Comparison of ENCODE assay signal across 18 cellular contexts in the genomic region with DNA sequence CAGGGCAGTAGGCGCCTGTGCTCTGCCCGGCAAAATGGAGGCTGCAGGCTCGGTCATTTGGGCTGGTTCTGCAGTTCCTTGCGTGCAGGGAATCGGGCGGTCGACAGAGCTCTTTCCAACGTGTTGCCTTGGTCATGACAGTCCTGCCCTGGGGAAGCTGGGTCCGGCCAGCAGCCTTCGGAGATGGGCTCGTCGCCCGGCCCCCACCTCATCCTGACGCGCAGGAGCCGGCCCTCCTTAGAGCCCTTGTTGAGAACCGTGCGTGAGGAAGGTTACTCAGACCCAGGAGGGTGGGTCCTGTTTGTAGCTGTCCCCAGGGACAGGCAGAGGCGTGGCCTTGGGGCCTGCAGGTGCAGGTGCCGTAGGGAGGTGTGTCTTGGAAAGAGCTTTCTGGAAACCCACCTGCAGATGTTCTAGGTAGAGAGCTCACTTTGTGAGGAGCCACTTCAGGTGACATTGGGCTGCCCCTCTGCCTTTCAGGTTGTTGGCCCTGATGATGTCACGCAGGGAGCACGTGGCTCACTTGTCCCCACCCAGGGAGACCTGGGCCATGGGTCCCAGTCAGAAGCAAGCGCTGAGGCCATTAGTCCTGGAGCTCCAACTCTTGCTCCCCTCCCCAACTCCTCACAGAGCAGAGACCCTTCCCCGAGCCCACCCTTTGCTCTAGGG. TPM values are rescaled to one million over a fixed set of nuclear protein-coding genes. Genes with fewer than 3 reads are reported as not detected.
DNase-seq lines count a peak whose midpoint lies in the region; ATAC-seq and TF ChIP-seq lines count a peak whose summit lies in the region.
"Had no signal": no experiment of that assay in that cellular context is flagged by ENCODE, and none has a peak within 500 bp of the region (broad histone marks: within the 10 kb centered on the region; RNA-seq: fewer than 3 reads in every experiment).

No MANE protein-coding gene starts in this region.

- H3K4me3 ChIP-seq in BLaER1 (no peak overlapping the region), OCI-LY7 (ENCODE audit: low read depth, low read length, poor library complexity, severe bottlenecking) (no peak overlapping the region), right lobe of liver (no peak overlapping the region)
- H3K4me3 ChIP-seq: BLaER1 treated with 17β-estradiol and CSF1 and Interleukin-3, amounts not matched to agents 10 nM and 100 nM had no signal

- no peak overlapping the region for H3K27ac ChIP-seq in BLaER1
- H3K27ac ChIP-seq in OCI-LY7 (ENCODE audit: low read depth, low read length, poor library complexity, severe bottlenecking) = no peak overlapping the region
- peak overlapping the region in 1 of 3 donors; percentile 80 for H3K27ac ChIP-seq in right lobe of liver
- H3K27ac ChIP-seq: BLaER1 treated with 17β-estradiol and CSF1 and Interleukin-3, amounts not matched to agents 10 nM and 100 nM had no signal

- H2AFZ ChIP-seq in OCI-LY7 (ENCODE audit: low read length) = no peak overlapping the region

- H3K27me3 ChIP-seq in BLaER1 (no peaks in the 10 kb centered on the region), right lobe of liver (no peaks in the 10 kb centered on the region)

- 80% methylated on average over 3 of the region's 24 CpGs for WGBS in right lobe of liver (ENCODE audit: insufficient coverage, low coverage, low lambda C conversion rate, missing lambda C conversion rate)

- ATAC-seq in right lobe of liver (peak; percentile 44 to 66 (median 53)), GM18861 (IDR thresholded peaks at IDR 0.05; ENCODE audit: unreplicated experiment) (no peak)
- ATAC-seq: CD8-positive, alpha-beta T cell had no signal

- peaks cover 54% of the 10 kb centered on the region for H3K4me1 ChIP-seq in BLaER1
- no peaks in the 10 kb centered on the region for H3K4me1 ChIP-seq in OCI-LY7 (ENCODE audit: insufficient read depth, low read length, poor library complexity, severe bottlenecking)
- peaks cover 0 to 13% (median 0%) of the 10 kb centered on the region in 4 donors for H3K4me1 ChIP-seq in right lobe of liver

- H3K9ac ChIP-seq in BLaER1 = no peak overlapping the region

- H3K9me3 ChIP-seq in BLaER1 (no peaks in the 10 kb centered on the region), OCI-LY7 (ENCODE audit: low read length) (no peaks in the 10 kb centered on the region), right lobe of liver (no peaks in the 10 kb centered on the region)
- H3K9me3 ChIP-seq: BLaER1 treated with 17β-estradiol and CSF1 and Interleukin-3, amounts not matched to agents 10 nM and 100 nM had no signal

- H4K20me1 ChIP-seq in BLaER1 (peaks cover 77% of the 10 kb centered on the region), OCI-LY7 (ENCODE audit: insufficient read depth, low read length) (no peaks in the 10 kb centered on the region)

- H3K79me2 ChIP-seq in OCI-LY7 (ENCODE audit: insufficient read depth, low read depth, low read length) = no peaks in the 10 kb centered on the region

- TF ChIP-seq CTCF in OCI-LY7 (conservative IDR thresholded peaks at IDR 0.05; ENCODE audit: low read length) (no peak), right lobe of liver (IDR thresholded peaks at IDR 0.05) (no peak)

- POLR2A ChIA-PET in OCI-LY7 (lab: Charles Lee) = no interaction called here

- BruUV-seq in OCI-LY7 (replicated peaks; lab: Mats Ljungman, UMichigan) = no TSS peak

- CTCF ChIA-PET in OCI-LY7 (lab: Charles Lee; ENCODE audit: unreplicated experiment) = no interaction called here

- no peaks in the 10 kb centered on the region for H3K9me2 ChIP-seq in OCI-LY7 (ENCODE audit: insufficient read depth, low read length)

- peak overlapping the region; percentile 43 for H3K4me2 ChIP-seq in BLaER1
- no peak overlapping the region for H3K4me2 ChIP-seq in OCI-LY7 (ENCODE audit: low read length)

- DNase-seq in NCI-H1436 (lab: John Stamatoyannopoulos, UW) = peak; percentile 75
- DNase-seq in OCI-LY7 (ENCODE audit: low spot score) = peak; percentile 13
- DNase-seq in right lobe of liver = peak in 1 of 3 donors; percentile 64
- no peak for DNase-seq in activated CD4-positive, CD25-positive, alpha-beta regulatory T cell (lab: John Stamatoyannopoulos, UW)
- DNase-seq in mucosa of gallbladder (ENCODE audit: low spot score) = no peak
- DNase-seq: Calu3; CD8-positive, alpha-beta T cell; DMS53; Kasumi-1; NCI-H1930; NCI-H2171; NCI-H446; NCI-H748 treated with DMSO at 0.1 percent for 48 hours; OCI-M1; Right ventricle myocardium superior had no signal

- peaks cover 76% of the 10 kb centered on the region for H3K36me3 ChIP-seq in BLaER1
- no peaks in the 10 kb centered on the region for H3K36me3 ChIP-seq in OCI-LY7 (ENCODE audit: insufficient read depth, low read length)
- H3K36me3 ChIP-seq in right lobe of liver = peaks cover 0 to 15% (median 6%) of the 10 kb centered on the region in 4 donors

- intact Hi-C loops in OCI-LY7 (cut with micrococcal nuclease; ENCODE audit: unreplicated experiment) = no loop called here
- intact Hi-C loops in right lobe of liver (cut with DNase I) = no loop called here

- no peak for TF ChIP-seq POLR2A in right lobe of liver (IDR thresholded peaks at IDR 0.05)

RNA-seq across cellular contexts. Expression of a gene that starts 15.2 kb away (rescaled TPM):
- total RNA-seq in OCI-LY7 (2014; rRNA removed; shearing (Covaris generic)) = not detected in 2 replicates
- not detected in 2 replicates for total RNA-seq in OCI-LY7 (2022)
- 100 to 1,000 TPM in 5 of 6 experiments, 10 to 100 TPM in 1; 73.9 to 176 (median 140) TPM for total RNA-seq in right lobe of liver
- 1.9 TPM for total RNA-seq in mucosa of gallbladder
- total RNA-seq: Calu3; CD8-positive, alpha-beta T cell had no signal

RNA-seq across cellular contexts. Expression of a gene that starts 36.5 kb away (rescaled TPM):
- total RNA-seq in OCI-LY7 (2014; rRNA removed; shearing (Covaris generic)) = not detected in 2 replicates
- 1.3 and 1.5 TPM in 2 replicates for total RNA-seq in OCI-LY7 (2022)
- 1 to 10 TPM in 4 of 6 experiments, under 1 TPM in 2; 0.73 to 2.4 (median 1.5) TPM for total RNA-seq in right lobe of liver
- total RNA-seq in mucosa of gallbladder = 7.4 TPM
- total RNA-seq: CD8-positive, alpha-beta T cell had no signal

Comparison
In these comparisons a context has a peak if more than half of its experiments do, and no peak if none do; other contexts are left out.
1. DNase-seq: peak in NCI-H1436 (single experiment) and OCI-LY7 (single experiment); none in activated CD4-positive, CD25-positive, alpha-beta regulatory T cell (0 of 4) and mucosa of gallbladder (single experiment).
2. RNA of a gene that starts 15.2 kb away (total RNA-seq): 73.9 to 176 TPM in right lobe of liver; 1.9 TPM in mucosa of gallbladder (single experiment) and not detected in OCI-LY7; every median in the first group is over 10 times any median in the second.